ENCODE assay signal across 8 cellular contexts in genomic region chr5:10631597-10631996, GRCh38.
DNase-seq lines count a peak whose midpoint lies in the region; ATAC-seq lines count a peak whose summit lies in the region.

No MANE protein-coding gene starts in this region.

- DNase-seq in GM23248 (no peak), NCI-H1105 (lab: John Stamatoyannopoulos, UW) (no peak), NCI-H2029 (lab: John Stamatoyannopoulos, UW) (no peak), MV-4-11 (lab: John Stamatoyannopoulos, UW) (no peak)

- no peak overlapping the region for H3K4me3 ChIP-seq in iPS-20b (ENCODE audit: low read length)
- no peak overlapping the region for H3K4me3 ChIP-seq in GM23248

- WGBS in GM23248 (ENCODE audit: low coverage in 1 of 2, low lambda C conversion rate in 2 of 2, missing lambda C conversion rate in 2 of 2), 2 experiments: 94 to 95% methylated on average over 15 of the region's 15 CpGs

- H3K27me3 ChIP-seq in iPS-20b (ENCODE audit: insufficient read depth, low read length) (no peaks in the 10 kb centered on the region), GM23248 (replicated peaks; ENCODE audit: insufficient read depth) (no peaks in the 10 kb centered on the region)

- ATAC-seq in GM18502 (IDR thresholded peaks at IDR 0.05; ENCODE audit: poor library complexity, unreplicated experiment) (peak; percentile 7), GM21515 (IDR thresholded peaks at IDR 0.05; ENCODE audit: unreplicated experiment) (peak; percentile 8), HG03457 (IDR thresholded peaks at IDR 0.05; ENCODE audit: unreplicated experiment) (peak; percentile 3)

- no peaks in the 10 kb centered on the region for H4K20me1 ChIP-seq in GM23248 (ENCODE audit: insufficient read depth)

- H3K9me3 ChIP-seq in iPS-20b (ENCODE audit: insufficient read depth, low read depth, low read length) (no peaks in the 10 kb centered on the region), GM23248 (ENCODE audit: low read depth) (no peaks in the 10 kb centered on the region)

- no peaks in the 10 kb centered on the region for H3K36me3 ChIP-seq in iPS-20b (ENCODE audit: insufficient read depth, low read depth, low read length)
- no peaks in the 10 kb centered on the region for H3K36me3 ChIP-seq in GM23248 (ENCODE audit: low read depth)

- no peak overlapping the region for H2AFZ ChIP-seq in GM23248

- no peaks in the 10 kb centered on the region for H3K79me2 ChIP-seq in GM23248 (ENCODE audit: insufficient read depth)

- in situ Hi-C loops in GM23248 (cut with MboI): no loop called here

- no peaks in the 10 kb centered on the region for H3K9me2 ChIP-seq in GM23248 (ENCODE audit: insufficient read depth)

- peaks cover 8% of the 10 kb centered on the region; the same call in 1 of the 2 replicates for H3F3A ChIP-seq in GM23248 (ENCODE audit: insufficient read depth)

- H3K4me1 ChIP-seq in iPS-20b (ENCODE audit: insufficient read depth, low read length): peaks cover 37% of the 10 kb centered on the region
- H3K4me1 ChIP-seq in GM23248 (ENCODE audit: insufficient read depth): 0 out of 2 replicates have a peak, but pooled peaks cover 11% of the 10 kb centered on the region

- H3K4me2 ChIP-seq in GM23248 (ENCODE audit: unreplicated experiment): no peak overlapping the region

- H3K27ac ChIP-seq in iPS-20b (ENCODE audit: low read length) (no peak overlapping the region), GM23248 (no peak overlapping the region)

- H3K9ac ChIP-seq in iPS-20b (ENCODE audit: low read depth, low read length) (0 out of 2 replicates have a peak overlapping the region, but pooled peaks have one; percentile 41), GM23248 (no peak overlapping the region)
